ENCODE assay signal across 1 cellular context in genomic region chr6:135150481-135150880, GRCh38. TPM values are rescaled to one million over a fixed set of nuclear protein-coding genes. Genes with fewer than 3 reads are reported as not detected.
"Had no signal": no experiment of that assay in that cellular context is flagged by ENCODE, and none has a peak within 500 bp of the region (broad histone marks: within the 10 kb centered on the region; RNA-seq: fewer than 3 reads in every experiment).

No MANE protein-coding gene starts in this region.

RNA-seq across cellular contexts. Expression of gene MYB, which starts 30.6 kb away (rescaled TPM):
- total RNA-seq: MCF 10A had no signal
